ENCODE assay signal across 8 cellular contexts in genomic region chr20:13546497-13547131, GRCh38.
A peak's percentile ranks its signal among the peaks of the same experiment; 100 is the strongest.
DNase-seq lines count a peak whose midpoint lies in the region; ATAC-seq and TF ChIP-seq lines count a peak whose summit lies in the region.

No MANE protein-coding gene starts in this region.

- peak; percentile 63 for ATAC-seq in GM19023 (IDR thresholded peaks at IDR 0.05; ENCODE audit: unreplicated experiment)

- H3K27me3 Mint-ChIP-seq in CD14-positive monocyte (ENCODE audit: low read depth in 3 of 3), result no peaks in the 10 kb centered on the region

- H3K27ac ChIP-seq in HL-60 (replicated peaks) (no peak overlapping the region), OCI-LY3 (ENCODE audit: low read length) (no peak overlapping the region), neuronal stem cell (replicated peaks; ENCODE audit: low read length) (no peak overlapping the region), testis (no peak overlapping the region)

- H3K4me2 ChIP-seq in OCI-LY3 (ENCODE audit: low read length) (no peak overlapping the region), neuronal stem cell (ENCODE audit: insufficient read depth, low read length, poor library complexity, severe bottlenecking) (no peak overlapping the region)

- no peaks in the 10 kb centered on the region for H3K4me1 Mint-ChIP-seq in CD14-positive monocyte

- no peak for TF ChIP-seq POLR2A in testis (IDR thresholded peaks at IDR 0.05)

- no peaks in the 10 kb centered on the region for H3K36me3 Mint-ChIP-seq in CD14-positive monocyte

- TF ChIP-seq CTCF in CD14-positive monocyte (IDR thresholded peaks at IDR 0.05), result peak; percentile 91
- TF ChIP-seq CTCF in HL-60 (IDR thresholded peaks at IDR 0.05; ENCODE audit: insufficient read depth, low read length), result peak; percentile 92
- TF ChIP-seq CTCF in OCI-LY3 (IDR thresholded peaks at IDR 0.05; ENCODE audit: low read depth, low read length), result peak; percentile 97
- TF ChIP-seq CTCF in fibroblast of mammary gland (conservative IDR thresholded peaks at IDR 0.05; ENCODE audit: control insufficient read depth, insufficient read depth, low read depth, low read length), result peak; percentile 75
- peak; percentile 42 to 71 (median 48) for TF ChIP-seq CTCF in testis (IDR thresholded peaks at IDR 0.05)

- no peaks in the 10 kb centered on the region for H4K20me1 ChIP-seq in OCI-LY3 (ENCODE audit: insufficient read depth, low read length)

- no peak overlapping the region for H2BK12ac ChIP-seq in neuronal stem cell (ENCODE audit: low read length)

- H3K9me3 ChIP-seq in OCI-LY3 (ENCODE audit: insufficient read depth, low read length) (no peaks in the 10 kb centered on the region), neuronal stem cell (replicated peaks in 1 of 2; ENCODE audit: control insufficient read depth in 2 of 2, insufficient read depth in 1 of 2, low read depth in 1 of 2, low read length in 2 of 2) (no peaks in the 10 kb centered on the region), testis (no peaks in the 10 kb centered on the region)

- no peak overlapping the region for H4K91ac ChIP-seq in neuronal stem cell (ENCODE audit: low read depth, low read length, poor library complexity)

- H2AFZ ChIP-seq in OCI-LY3 (ENCODE audit: low read depth, low read length) (no peak overlapping the region), neuronal stem cell (ENCODE audit: low read length) (no peak overlapping the region)

- no peak overlapping the region for H3K18ac ChIP-seq in neuronal stem cell (ENCODE audit: low read length)

- no peak overlapping the region for H3K23ac ChIP-seq in neuronal stem cell (ENCODE audit: low read depth, low read length, poor library complexity)

- H3K36me3 ChIP-seq in OCI-LY3 (replicated peaks; ENCODE audit: low read depth, low read length) (no peaks in the 10 kb centered on the region), neuronal stem cell (replicated peaks in 1 of 2; ENCODE audit: control insufficient read depth in 2 of 2, insufficient read depth in 2 of 2, low read length in 2 of 2) (no peaks in the 10 kb centered on the region), testis (ENCODE audit: low read depth, missing control alignments) (no peaks in the 10 kb centered on the region)

- H4K8ac ChIP-seq in neuronal stem cell (ENCODE audit: low read depth, low read length), result no peak overlapping the region

- H3K9ac ChIP-seq in OCI-LY3 (ENCODE audit: low read length), result no peak overlapping the region
- H3K9ac ChIP-seq in neuronal stem cell (ENCODE audit: low read depth, low read length, poor library complexity), result no peak overlapping the region

- no CpG with 5 or more reads among the region's 2 CpGs for WGBS in neuronal stem cell (ENCODE audit: extremely low coverage in 2 of 2, insufficient read length in 2 of 2, insufficient replicate concordance in 1 of 2), 2 donors
- WGBS in testis, 2 donors, result 29 to 35% methylated on average over 2 of the region's 2 CpGs

- H3K27me3 ChIP-seq in HL-60 (ENCODE audit: insufficient read depth, poor library complexity, severe bottlenecking), result no peaks in the 10 kb centered on the region
- H3K27me3 ChIP-seq in OCI-LY3 (ENCODE audit: low read depth, low read length), result no peaks in the 10 kb centered on the region
- H3K27me3 ChIP-seq in neuronal stem cell (ENCODE audit: control insufficient read depth in 3 of 3, insufficient read depth in 3 of 3, low read depth in 1 of 3, low read length in 3 of 3), result no peaks in the 10 kb centered on the region
- no peaks in the 10 kb centered on the region for H3K27me3 ChIP-seq in testis

- H3K27ac Mint-ChIP-seq in CD14-positive monocyte, result no peak overlapping the region

- intact Hi-C loops in CD14-positive monocyte (cut with micrococcal nuclease), result no loop called here
- intact Hi-C loops in testis (cut with DNase I; ENCODE audit: low total_unique reads), result no loop called here

- no peak overlapping the region for H3K14ac ChIP-seq in neuronal stem cell (ENCODE audit: low read length)

- H3K79me2 ChIP-seq in OCI-LY3 (ENCODE audit: low read length), result no peaks in the 10 kb centered on the region

- H3K79me1 ChIP-seq in neuronal stem cell (ENCODE audit: low read depth, low read length), result no peaks in the 10 kb centered on the region

- H3K4me1 ChIP-seq in OCI-LY3 (ENCODE audit: low read length) (peaks cover 7% of the 10 kb centered on the region), neuronal stem cell (ENCODE audit: control insufficient read depth in 2 of 2, insufficient read depth in 1 of 2, low read depth in 1 of 2, low read length in 2 of 2) (no peaks in the 10 kb centered on the region), testis (no peaks in the 10 kb centered on the region)

- no peak for DNase-seq in CD14-positive monocyte (ENCODE audit: low spot score)
- DNase-seq in HL-60 (ENCODE audit: low read depth in 1 of 2, low spot score in 1 of 2), result peak; percentile 27 to 53
- peak; percentile 54 for DNase-seq in activated T-cell treated with anti-CD3 and anti-CD28 coated beads for 48 hours (ENCODE audit: low read depth)
- DNase-seq in fibroblast of mammary gland (ENCODE audit: low read depth), result peak; percentile 74
- peak; percentile 73 for DNase-seq in neuronal stem cell (ENCODE audit: low spot score)
- DNase-seq in testis, result peak; percentile 90

- H2BK5ac ChIP-seq in neuronal stem cell (ENCODE audit: low read length), result no peak overlapping the region

- H2AK5ac ChIP-seq in neuronal stem cell (ENCODE audit: low read depth, low read length), result no peak overlapping the region

- H3K4ac ChIP-seq in neuronal stem cell (ENCODE audit: low read length), result no peak overlapping the region

- H3K4me3 ChIP-seq in HL-60 (replicated peaks; ENCODE audit: insufficient read depth, low read length) (no peak overlapping the region), OCI-LY3 (ENCODE audit: low read length) (no peak overlapping the region), fibroblast of mammary gland (ENCODE audit: control insufficient read depth, low read depth, low read length) (no peak overlapping the region), neuronal stem cell (ENCODE audit: low read length in 2 of 2) (no peak overlapping the region), testis (no peak overlapping the region)

- H2BK15ac ChIP-seq in neuronal stem cell (ENCODE audit: low read length), result no peak overlapping the region

- H2BK120ac ChIP-seq in neuronal stem cell (ENCODE audit: low read depth, low read length), result no peak overlapping the region

- no peaks in the 10 kb centered on the region for H3K9me3 Mint-ChIP-seq in CD14-positive monocyte

- H3K4me3 Mint-ChIP-seq in CD14-positive monocyte, result no peak overlapping the region
